ENCODE assay signal across 3 cellular contexts in the genomic region with DNA sequence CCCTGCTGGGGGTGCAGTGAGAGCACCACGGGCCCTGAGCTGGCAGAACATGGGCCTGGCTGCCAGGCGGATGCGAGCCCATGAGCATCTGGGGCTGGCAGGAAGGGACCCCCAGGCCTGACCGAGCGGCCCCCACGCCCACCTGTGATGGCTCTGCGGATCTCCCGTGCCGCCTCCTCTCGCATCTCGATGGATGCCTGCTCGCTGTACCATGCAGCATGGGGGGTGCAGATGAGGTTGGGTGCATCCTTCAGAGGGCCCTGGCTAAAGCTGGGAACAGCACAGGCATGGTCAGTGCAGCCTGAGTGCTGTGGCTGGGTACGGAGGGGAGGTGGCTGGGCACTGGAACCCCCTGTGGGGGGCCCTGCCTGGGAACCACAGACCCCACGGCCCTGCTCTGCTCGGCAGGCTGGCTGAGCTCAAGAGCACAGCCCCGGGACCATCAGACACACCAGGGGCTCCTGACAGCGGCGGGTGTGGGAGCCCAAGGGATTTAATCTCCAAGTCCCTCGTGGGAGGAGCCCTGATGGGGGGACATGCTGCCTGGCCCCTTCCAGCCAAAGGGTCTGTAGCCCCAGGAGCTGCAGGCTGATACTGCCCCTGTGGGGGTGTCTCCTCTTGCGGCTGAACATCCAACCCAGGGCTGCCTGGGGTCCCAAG.
TF ChIP-seq lines count a peak whose summit lies in the region.

No MANE protein-coding gene starts in this region.

TF ChIP-seq in HepG2, 621 proteins besides CTCF, POLR2A, EP300 and RAD21:
- TF ChIP-seq, protein P1, sequence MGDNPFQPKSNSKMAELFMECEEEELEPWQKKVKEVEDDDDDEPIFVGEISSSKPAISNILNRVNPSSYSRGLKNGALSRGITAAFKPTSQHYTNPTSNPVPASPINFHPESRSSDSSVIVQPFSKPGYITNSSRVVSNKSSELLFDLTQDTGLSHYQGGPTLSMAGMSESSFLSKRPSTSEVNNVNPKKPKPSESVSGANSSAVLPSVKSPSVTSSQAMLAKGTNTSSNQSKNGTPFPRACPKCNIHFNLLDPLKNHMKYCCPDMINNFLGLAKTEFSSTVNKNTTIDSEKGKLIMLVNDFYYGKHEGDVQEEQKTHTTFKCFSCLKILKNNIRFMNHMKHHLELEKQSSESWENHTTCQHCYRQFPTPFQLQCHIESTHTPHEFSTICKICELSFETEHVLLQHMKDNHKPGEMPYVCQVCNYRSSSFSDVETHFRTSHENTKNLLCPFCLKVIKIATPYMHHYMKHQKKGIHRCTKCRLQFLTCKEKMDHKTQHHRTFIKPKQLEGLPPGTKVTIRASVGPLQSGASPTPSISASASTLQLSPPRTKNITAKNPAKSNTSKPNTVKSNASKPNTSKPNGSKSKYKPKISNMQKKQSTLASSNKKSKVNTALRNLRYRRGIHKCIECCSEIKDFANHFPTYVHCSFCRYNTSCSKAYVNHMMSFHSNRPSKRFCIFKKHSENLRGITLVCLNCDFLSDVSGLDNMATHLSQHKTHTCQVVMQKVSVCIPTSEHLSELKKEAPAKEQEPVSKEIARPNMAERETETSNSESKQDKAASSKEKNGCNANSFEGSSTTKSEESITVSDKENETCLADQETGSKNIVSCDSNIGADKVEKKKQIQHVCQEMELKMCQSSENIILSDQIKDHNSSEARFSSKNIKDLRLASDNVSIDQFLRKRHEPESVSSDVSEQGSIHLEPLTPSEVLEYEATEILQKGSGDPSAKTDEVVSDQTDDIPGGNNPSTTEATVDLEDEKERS (CRISPR knock-in tag; IDR thresholded peaks at IDR 0.05): no peak
- TF ChIP-seq ZNF839 (CRISPR knock-in tag; IDR thresholded peaks at IDR 0.05; ENCODE audit: borderline replicate concordance) (no peak), AGO2 (optimal IDR thresholded peaks at IDR 0.05; ENCODE audit: low read depth, low read length) (peak; percentile 3), AKAP8 (CRISPR knock-in tag; IDR thresholded peaks at IDR 0.05) (0 out of 2 replicates have a peak, but pooled peaks have one; percentile 17)
- TF ChIP-seq, protein P2, sequence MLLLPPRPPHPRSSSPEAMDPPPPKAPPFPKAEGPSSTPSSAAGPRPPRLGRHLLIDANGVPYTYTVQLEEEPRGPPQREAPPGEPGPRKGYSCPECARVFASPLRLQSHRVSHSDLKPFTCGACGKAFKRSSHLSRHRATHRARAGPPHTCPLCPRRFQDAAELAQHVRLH (CRISPR knock-in tag; IDR thresholded peaks at IDR 0.05; ENCODE audit: borderline replicate concordance, low read depth): no peak

TF ChIP-seq in K562, 482 proteins besides CTCF, POLR2A, EP300 and RAD21:
- TF ChIP-seq NR2C2 (CRISPR knock-in tag; IDR thresholded peaks at IDR 0.05) (no peak), NR2C2 (tag; IDR thresholded peaks at IDR 0.05) (no peak), BRD9 (IDR thresholded peaks at IDR 0.05; ENCODE audit: low read depth, partially characterized antibody) (no peak), KDM2B (CRISPR knock-in tag; IDR thresholded peaks at IDR 0.05) (no peak), POLR2G (IDR thresholded peaks at IDR 0.05; ENCODE audit: low read depth, low read length) (peak; percentile 28), MYC (IDR thresholded peaks at IDR 0.05; ENCODE audit: low read depth, low read length) (no peak), MYC (CRISPR knock-in tag; IDR thresholded peaks at IDR 0.05; ENCODE audit: borderline replicate concordance, low read depth) (no peak), MIER1 (IDR thresholded peaks at IDR 0.05; ENCODE audit: low read depth) (no peak), EP400 (IDR thresholded peaks at IDR 0.05) (no peak), ETV5 (CRISPR knock-in tag; IDR thresholded peaks at IDR 0.05; ENCODE audit: low read depth) (no peak)
- TF ChIP-seq, protein P3, sequence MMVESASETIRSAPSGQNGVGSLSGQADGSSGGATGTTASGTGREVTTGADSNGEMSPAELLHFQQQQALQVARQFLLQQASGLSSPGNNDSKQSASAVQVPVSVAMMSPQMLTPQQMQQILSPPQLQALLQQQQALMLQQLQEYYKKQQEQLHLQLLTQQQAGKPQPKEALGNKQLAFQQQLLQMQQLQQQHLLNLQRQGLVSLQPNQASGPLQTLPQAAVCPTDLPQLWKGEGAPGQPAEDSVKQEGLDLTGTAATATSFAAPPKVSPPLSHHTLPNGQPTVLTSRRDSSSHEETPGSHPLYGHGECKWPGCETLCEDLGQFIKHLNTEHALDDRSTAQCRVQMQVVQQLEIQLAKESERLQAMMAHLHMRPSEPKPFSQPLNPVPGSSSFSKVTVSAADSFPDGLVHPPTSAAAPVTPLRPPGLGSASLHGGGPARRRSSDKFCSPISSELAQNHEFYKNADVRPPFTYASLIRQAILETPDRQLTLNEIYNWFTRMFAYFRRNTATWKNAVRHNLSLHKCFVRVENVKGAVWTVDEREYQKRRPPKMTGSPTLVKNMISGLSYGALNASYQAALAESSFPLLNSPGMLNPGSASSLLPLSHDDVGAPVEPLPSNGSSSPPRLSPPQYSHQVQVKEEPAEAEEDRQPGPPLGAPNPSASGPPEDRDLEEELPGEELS (CRISPR knock-in tag; IDR thresholded peaks at IDR 0.05; ENCODE audit: borderline replicate concordance): no peak

TF ChIP-seq in GM23338, 12 proteins besides CTCF, POLR2A, EP300 and RAD21:
- TF ChIP-seq EZH2 (IDR thresholded peaks at IDR 0.05; ENCODE audit: low read depth, unreplicated experiment): no peak
- no peak for TF ChIP-seq POLR2AphosphoS5 (IDR thresholded peaks at IDR 0.05; ENCODE audit: low read depth)
- no peak for TF ChIP-seq EZH2phosphoT487 (IDR thresholded peaks at IDR 0.05; ENCODE audit: unreplicated experiment)
- no peak for TF ChIP-seq JUNB (IDR thresholded peaks at IDR 0.05; ENCODE audit: unreplicated experiment)
- no peak for TF ChIP-seq ZNF331 (CRISPR knock-in tag; IDR thresholded peaks at IDR 0.05; ENCODE audit: low read depth)
- no peak for TF ChIP-seq STAT1 (IDR thresholded peaks at IDR 0.05; ENCODE audit: unreplicated experiment)
- no peak for TF ChIP-seq CREB1 (CRISPR knock-in tag; IDR thresholded peaks at IDR 0.05; ENCODE audit: low read depth)
- TF ChIP-seq NANOG (IDR thresholded peaks at IDR 0.05; ENCODE audit: borderline replicate concordance): no peak
- TF ChIP-seq, protein P4, sequence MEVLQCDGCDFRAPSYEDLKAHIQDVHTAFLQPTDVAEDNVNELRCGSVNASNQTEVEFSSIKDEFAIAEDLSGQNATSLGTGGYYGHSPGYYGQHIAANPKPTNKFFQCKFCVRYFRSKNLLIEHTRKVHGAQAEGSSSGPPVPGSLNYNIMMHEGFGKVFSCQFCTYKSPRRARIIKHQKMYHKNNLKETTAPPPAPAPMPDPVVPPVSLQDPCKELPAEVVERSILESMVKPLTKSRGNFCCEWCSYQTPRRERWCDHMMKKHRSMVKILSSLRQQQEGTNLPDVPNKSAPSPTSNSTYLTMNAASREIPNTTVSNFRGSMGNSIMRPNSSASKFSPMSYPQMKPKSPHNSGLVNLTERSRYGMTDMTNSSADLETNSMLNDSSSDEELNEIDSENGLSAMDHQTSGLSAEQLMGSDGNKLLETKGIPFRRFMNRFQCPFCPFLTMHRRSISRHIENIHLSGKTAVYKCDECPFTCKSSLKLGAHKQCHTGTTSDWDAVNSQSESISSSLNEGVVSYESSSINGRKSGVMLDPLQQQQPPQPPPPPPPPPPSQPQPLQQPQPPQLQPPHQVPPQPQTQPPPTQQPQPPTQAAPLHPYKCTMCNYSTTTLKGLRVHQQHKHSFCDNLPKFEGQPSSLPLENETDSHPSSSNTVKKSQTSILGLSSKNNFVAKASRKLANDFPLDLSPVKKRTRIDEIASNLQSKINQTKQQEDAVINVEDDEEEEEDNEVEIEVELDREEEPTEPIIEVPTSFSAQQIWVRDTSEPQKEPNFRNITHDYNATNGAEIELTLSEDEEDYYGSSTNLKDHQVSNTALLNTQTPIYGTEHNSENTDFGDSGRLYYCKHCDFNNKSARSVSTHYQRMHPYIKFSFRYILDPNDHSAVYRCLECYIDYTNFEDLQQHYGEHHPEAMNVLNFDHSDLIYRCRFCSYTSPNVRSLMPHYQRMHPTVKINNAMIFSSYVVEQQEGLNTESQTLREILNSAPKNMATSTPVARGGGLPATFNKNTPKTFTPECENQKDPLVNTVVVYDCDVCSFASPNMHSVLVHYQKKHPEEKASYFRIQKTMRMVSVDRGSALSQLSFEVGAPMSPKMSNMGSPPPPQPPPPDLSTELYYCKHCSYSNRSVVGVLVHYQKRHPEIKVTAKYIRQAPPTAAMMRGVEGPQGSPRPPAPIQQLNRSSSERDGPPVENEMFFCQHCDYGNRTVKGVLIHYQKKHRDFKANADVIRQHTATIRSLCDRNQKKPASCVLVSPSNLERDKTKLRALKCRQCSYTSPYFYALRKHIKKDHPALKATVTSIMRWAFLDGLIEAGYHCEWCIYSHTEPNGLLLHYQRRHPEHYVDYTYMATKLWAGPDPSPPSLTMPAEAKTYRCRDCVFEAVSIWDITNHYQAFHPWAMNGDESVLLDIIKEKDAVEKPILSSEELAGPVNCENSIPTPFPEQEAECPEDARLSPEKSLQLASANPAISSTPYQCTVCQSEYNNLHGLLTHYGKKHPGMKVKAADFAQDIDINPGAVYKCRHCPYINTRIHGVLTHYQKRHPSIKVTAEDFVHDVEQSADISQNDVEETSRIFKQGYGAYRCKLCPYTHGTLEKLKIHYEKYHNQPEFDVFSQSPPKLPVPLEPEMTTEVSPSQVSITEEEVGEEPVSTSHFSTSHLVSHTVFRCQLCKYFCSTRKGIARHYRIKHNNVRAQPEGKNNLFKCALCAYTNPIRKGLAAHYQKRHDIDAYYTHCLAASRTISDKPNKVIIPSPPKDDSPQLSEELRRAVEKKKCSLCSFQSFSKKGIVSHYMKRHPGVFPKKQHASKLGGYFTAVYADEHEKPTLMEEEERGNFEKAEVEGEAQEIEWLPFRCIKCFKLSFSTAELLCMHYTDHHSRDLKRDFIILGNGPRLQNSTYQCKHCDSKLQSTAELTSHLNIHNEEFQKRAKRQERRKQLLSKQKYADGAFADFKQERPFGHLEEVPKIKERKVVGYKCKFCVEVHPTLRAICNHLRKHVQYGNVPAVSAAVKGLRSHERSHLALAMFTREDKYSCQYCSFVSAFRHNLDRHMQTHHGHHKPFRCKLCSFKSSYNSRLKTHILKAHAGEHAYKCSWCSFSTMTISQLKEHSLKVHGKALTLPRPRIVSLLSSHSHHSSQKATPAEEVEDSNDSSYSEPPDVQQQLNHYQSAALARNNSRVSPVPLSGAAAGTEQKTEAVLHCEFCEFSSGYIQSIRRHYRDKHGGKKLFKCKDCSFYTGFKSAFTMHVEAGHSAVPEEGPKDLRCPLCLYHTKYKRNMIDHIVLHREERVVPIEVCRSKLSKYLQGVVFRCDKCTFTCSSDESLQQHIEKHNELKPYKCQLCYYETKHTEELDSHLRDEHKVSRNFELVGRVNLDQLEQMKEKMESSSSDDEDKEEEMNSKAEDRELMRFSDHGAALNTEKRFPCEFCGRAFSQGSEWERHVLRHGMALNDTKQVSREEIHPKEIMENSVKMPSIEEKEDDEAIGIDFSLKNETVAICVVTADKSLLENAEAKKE (CRISPR knock-in tag; IDR thresholded peaks at IDR 0.05): no peak
- no peak for TF ChIP-seq ZNF114 (CRISPR knock-in tag; IDR thresholded peaks at IDR 0.05)
- TF ChIP-seq, protein P5, sequence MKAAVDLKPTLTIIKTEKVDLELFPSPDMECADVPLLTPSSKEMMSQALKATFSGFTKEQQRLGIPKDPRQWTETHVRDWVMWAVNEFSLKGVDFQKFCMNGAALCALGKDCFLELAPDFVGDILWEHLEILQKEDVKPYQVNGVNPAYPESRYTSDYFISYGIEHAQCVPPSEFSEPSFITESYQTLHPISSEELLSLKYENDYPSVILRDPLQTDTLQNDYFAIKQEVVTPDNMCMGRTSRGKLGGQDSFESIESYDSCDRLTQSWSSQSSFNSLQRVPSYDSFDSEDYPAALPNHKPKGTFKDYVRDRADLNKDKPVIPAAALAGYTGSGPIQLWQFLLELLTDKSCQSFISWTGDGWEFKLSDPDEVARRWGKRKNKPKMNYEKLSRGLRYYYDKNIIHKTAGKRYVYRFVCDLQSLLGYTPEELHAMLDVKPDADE (IDR thresholded peaks at IDR 0.05): no peak
- TF ChIP-seq, protein P6, sequence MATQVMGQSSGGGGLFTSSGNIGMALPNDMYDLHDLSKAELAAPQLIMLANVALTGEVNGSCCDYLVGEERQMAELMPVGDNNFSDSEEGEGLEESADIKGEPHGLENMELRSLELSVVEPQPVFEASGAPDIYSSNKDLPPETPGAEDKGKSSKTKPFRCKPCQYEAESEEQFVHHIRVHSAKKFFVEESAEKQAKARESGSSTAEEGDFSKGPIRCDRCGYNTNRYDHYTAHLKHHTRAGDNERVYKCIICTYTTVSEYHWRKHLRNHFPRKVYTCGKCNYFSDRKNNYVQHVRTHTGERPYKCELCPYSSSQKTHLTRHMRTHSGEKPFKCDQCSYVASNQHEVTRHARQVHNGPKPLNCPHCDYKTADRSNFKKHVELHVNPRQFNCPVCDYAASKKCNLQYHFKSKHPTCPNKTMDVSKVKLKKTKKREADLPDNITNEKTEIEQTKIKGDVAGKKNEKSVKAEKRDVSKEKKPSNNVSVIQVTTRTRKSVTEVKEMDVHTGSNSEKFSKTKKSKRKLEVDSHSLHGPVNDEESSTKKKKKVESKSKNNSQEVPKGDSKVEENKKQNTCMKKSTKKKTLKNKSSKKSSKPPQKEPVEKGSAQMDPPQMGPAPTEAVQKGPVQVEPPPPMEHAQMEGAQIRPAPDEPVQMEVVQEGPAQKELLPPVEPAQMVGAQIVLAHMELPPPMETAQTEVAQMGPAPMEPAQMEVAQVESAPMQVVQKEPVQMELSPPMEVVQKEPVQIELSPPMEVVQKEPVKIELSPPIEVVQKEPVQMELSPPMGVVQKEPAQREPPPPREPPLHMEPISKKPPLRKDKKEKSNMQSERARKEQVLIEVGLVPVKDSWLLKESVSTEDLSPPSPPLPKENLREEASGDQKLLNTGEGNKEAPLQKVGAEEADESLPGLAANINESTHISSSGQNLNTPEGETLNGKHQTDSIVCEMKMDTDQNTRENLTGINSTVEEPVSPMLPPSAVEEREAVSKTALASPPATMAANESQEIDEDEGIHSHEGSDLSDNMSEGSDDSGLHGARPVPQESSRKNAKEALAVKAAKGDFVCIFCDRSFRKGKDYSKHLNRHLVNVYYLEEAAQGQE (IDR thresholded peaks at IDR 0.05; ENCODE audit: unreplicated experiment): no peak
TF ChIP-seq in GM23338: peak in this region for 0.
